In the genomic region with DNA sequence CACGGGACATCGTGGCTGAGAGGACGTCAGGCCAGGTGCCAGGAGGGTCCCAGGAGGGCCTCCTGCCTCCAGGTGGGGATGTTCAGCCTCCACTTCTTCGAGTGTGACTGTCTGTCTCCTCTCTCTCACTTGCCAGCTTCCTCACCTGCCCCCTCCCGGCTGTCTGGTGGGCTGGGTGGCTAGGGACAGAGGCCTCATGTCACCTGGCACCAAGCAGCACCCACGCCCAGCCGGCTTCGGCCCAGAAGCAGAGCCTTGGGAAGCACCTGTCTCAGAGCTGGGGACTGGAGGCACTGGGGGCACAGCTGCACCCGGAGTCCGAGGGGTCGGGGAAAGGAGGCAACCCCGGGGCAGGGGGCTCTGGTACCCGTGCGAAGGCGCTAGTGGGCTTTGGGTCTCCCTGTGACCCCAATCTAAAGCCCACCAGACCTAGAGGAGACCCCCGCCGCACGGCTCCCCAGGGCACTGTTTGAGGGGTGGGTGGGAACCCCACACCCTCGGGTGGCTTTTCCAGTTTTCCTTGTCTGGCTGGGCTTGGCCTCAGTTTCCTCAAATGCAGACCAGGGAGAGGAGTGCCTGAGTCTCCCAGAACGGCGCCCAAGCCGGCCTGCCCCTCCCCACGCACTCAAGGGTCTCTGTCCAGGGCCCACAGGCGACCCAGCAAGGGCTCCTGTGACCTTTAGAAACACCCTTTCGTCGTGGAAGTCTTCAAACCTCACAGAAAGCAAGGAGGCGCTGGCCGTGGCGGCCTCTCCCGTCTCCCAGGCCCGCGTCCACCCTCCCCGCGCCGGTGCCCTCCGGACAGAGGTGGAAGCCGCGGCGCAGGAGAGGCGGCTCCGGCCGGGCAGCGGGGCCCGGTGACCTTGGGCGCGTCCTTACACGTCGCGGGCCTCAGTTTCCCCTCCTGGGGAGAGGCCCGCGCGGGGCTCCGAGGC, we compare ENCODE assay signal across 8 cellular contexts. TPM values are rescaled to one million over a fixed set of nuclear protein-coding genes. Genes with fewer than 3 reads are reported as not detected.
A peak's percentile ranks its signal among the peaks of the same experiment; 100 is the strongest.
DNase-seq lines count a peak whose midpoint lies in the region; ATAC-seq and TF ChIP-seq lines count a peak whose summit lies in the region.

No MANE protein-coding gene starts in this region.

- H3K9me3 ChIP-seq in adipocyte (ENCODE audit: control insufficient read depth, low read length) = no peaks in the 10 kb centered on the region

- H3K4me3 ChIP-seq in adipocyte (ENCODE audit: low read length) = no peak overlapping the region

- CTCF ChIA-PET in GM10248 (lab: Yijun Ruan, JAX) = interaction anchor here (1.1 kb wide), 1 partner anchor 145 kb away, joined by 3 read pairs; no protein-coding TSS in a partner anchor

- H3K36me3 ChIP-seq in adipocyte (ENCODE audit: control insufficient read depth, insufficient read depth, low read length, severe bottlenecking) = no peaks in the 10 kb centered on the region

- H3K9ac ChIP-seq in adipocyte (ENCODE audit: low read length) = no peak overlapping the region

- no peak overlapping the region for H3K27ac Mint-ChIP-seq in nephron progenitor cell

- DNase-seq in GM10248 (ENCODE audit: extremely low spot score) = no peak
- peak; percentile 87 for DNase-seq in NCI-H1092 treated with DMSO at 0.1 percent for 48 hours (lab: John Stamatoyannopoulos, UW)
- DNase-seq in adipocyte (ENCODE audit: low read depth) = peak; percentile 34
- DNase-seq in nephron progenitor cell = peak; percentile 45
- no peak for DNase-seq in activated CD8-positive, alpha-beta memory T cell treated with anti-CD3 and anti-CD28 coated beads, Interleukin-2, amount 50 U/mL, for 4 hours
- DNase-seq in mesenteric fat pad (ENCODE audit: low spot score) = no peak

- H3K4me1 Mint-ChIP-seq in nephron progenitor cell = peaks cover 2% of the 10 kb centered on the region

- ATAC-seq in HG03354 (IDR thresholded peaks at IDR 0.05; ENCODE audit: poor library complexity, severe bottlenecking, unreplicated experiment) = no peak
- ATAC-seq in esophagus mucosa = no peak

- H3K27me3 Mint-ChIP-seq in nephron progenitor cell (ENCODE audit: low read depth, poor library complexity) = peaks cover 59% of the 10 kb centered on the region

- peaks cover 8% of the 10 kb centered on the region for H3K4me1 ChIP-seq in adipocyte (ENCODE audit: control insufficient read depth, insufficient read depth, low read length)

- POLR2A ChIA-PET in GM10248 (lab: Yijun Ruan, JAX) = no interaction called here

- H3K4me3 Mint-ChIP-seq in nephron progenitor cell = peak overlapping the region; percentile 40

- peaks cover 5% of the 10 kb centered on the region for H3K27me3 ChIP-seq in adipocyte (replicated peaks; ENCODE audit: control insufficient read depth, insufficient read depth, low read length)

- TF ChIP-seq CTCF in GM10248 (IDR thresholded peaks at IDR 0.05; ENCODE audit: control extremely low read depth, extremely low read depth, low read depth, missing control alignments) = peak; percentile 4
- TF ChIP-seq CTCF in nephron progenitor cell (IDR thresholded peaks at IDR 0.05) = no peak

- H3K9me3 Mint-ChIP-seq in nephron progenitor cell = no peaks in the 10 kb centered on the region

- no peaks in the 10 kb centered on the region for H3K36me3 Mint-ChIP-seq in nephron progenitor cell (ENCODE audit: low read depth)

RNA-seq across cellular contexts. Expression of a gene that starts 0.7 kb away (rescaled TPM):
- 0.48 TPM for total RNA-seq in esophagus mucosa
- total RNA-seq in mesenteric fat pad = 0.16 TPM

RNA-seq across cellular contexts. Expression of a gene that starts 16.6 kb away (rescaled TPM):
- total RNA-seq in esophagus mucosa = 320 TPM
- total RNA-seq in mesenteric fat pad = 396 TPM

RNA-seq across cellular contexts. Expression of a gene that starts 44.3 kb away (rescaled TPM):
- total RNA-seq in esophagus mucosa = 24.5 TPM
- 36.9 TPM for total RNA-seq in mesenteric fat pad

RNA-seq across cellular contexts. Expression of a gene that starts 45.2 kb away (rescaled TPM):
- not detected for total RNA-seq in esophagus mucosa
- 0.74 TPM for total RNA-seq in mesenteric fat pad

RNA-seq across cellular contexts. Expression of a gene that starts 50.7 kb away (rescaled TPM):
- total RNA-seq in esophagus mucosa (0.12 TPM), mesenteric fat pad (0.22 TPM)

Comparison
In these comparisons a context has a peak if more than half of its experiments do, and no peak if none do; other contexts are left out.
1. DNase-seq: peak in NCI-H1092 treated with DMSO at 0.1 percent for 48 hours (single experiment), adipocyte (single experiment) and nephron progenitor cell (single experiment); none in GM10248 (single experiment), activated CD8-positive, alpha-beta memory T cell treated with anti-CD3 and anti-CD28 coated beads, Interleukin-2, amount 50 U/mL, for 4 hours (single experiment) and mesenteric fat pad (single experiment).